Comparison of ENCODE assay signal across 14 cellular contexts in the genomic region with DNA sequence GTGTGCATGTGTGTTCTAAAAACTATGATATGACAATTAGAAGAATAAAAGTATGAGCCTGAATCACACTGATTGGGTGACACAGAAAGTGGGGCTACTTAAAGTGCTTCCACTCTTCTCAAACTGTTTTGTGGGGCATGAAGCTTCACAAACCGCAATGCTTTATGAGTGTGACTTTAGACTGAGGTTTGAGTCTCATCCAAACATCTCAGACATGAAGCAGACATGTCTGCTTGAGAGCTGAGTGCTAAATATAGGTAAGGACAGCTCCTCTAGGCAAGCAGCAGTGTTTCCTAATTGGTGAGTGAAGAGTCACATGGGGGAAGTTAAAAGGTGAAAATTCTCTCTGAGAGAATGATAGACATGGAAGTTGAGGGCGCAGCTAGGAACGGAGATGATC.
A peak's percentile ranks its signal among the peaks of the same experiment; 100 is the strongest.
DNase-seq lines count a peak whose midpoint lies in the region; ATAC-seq and TF ChIP-seq lines count a peak whose summit lies in the region.
"Had no signal": no experiment of that assay in that cellular context is flagged by ENCODE, and none has a peak within 500 bp of the region (broad histone marks: within the 10 kb centered on the region; RNA-seq: fewer than 3 reads in every experiment).

No MANE protein-coding gene starts in this region.

- no peaks in the 10 kb centered on the region for H3K79me2 ChIP-seq in SK-N-SH (ENCODE audit: insufficient read depth)
- no peaks in the 10 kb centered on the region for H3K79me2 ChIP-seq in H9 (ENCODE audit: insufficient read depth, low read length)

- H3K23me2 ChIP-seq in H9 (ENCODE audit: insufficient read length, low read depth, low read length, poor library complexity, severe bottlenecking) = no peaks in the 10 kb centered on the region

- H3K27ac ChIP-seq in SK-N-SH (ENCODE audit: low read depth in 2 of 2, low read length in 1 of 2) = no peak overlapping the region
- no peak overlapping the region for H3K27ac ChIP-seq in psoas muscle
- no peak overlapping the region for H3K27ac ChIP-seq in H9 (ENCODE audit: insufficient read length, low read depth, low read length)

- no peak overlapping the region for H3T11ph ChIP-seq in H9 (ENCODE audit: low read length)

- no peak overlapping the region for H3K9ac ChIP-seq in SK-N-SH
- H3K9ac ChIP-seq in H9 (ENCODE audit: extremely low read depth, insufficient read length, low read length) = no peak overlapping the region

- H3K4me1 ChIP-seq in SK-N-SH (ENCODE audit: control insufficient read depth in 1 of 2, insufficient read depth in 2 of 2, low read depth in 1 of 2, low read length in 1 of 2) = no peaks in the 10 kb centered on the region; a peak in 2 of 4 replicates
- peaks cover 10% of the 10 kb centered on the region for H3K4me1 ChIP-seq in psoas muscle
- H3K4me1 ChIP-seq in H9 (ENCODE audit: insufficient read depth, low read length) = peaks cover 3% of the 10 kb centered on the region; the same call in 1 of the 2 replicates

- TF ChIP-seq EP300 in SK-N-SH (IDR thresholded peaks at IDR 0.05; ENCODE audit: borderline replicate concordance in 1 of 2, low read depth in 1 of 2, low read length in 1 of 2) = no peak

- no peak overlapping the region for H3K4me3 ChIP-seq in SK-N-SH (ENCODE audit: low read depth in 2 of 2, low read length in 1 of 2)
- no peak overlapping the region for H3K4me3 ChIP-seq in fibroblast of mammary gland (ENCODE audit: control insufficient read depth, low read depth, low read length)
- no peak overlapping the region for H3K4me3 ChIP-seq in psoas muscle

- H2BK120ac ChIP-seq in H9 (ENCODE audit: low read depth, low read length, poor library complexity, severe bottlenecking) = no peak overlapping the region

- WGBS in SK-N-SH (ENCODE audit: low lambda C conversion rate) = 98% methylated on average over 3 of the region's 3 CpGs
- 72 to 90% (median 83%) methylated on average over 3 of the region's 3 CpGs for WGBS in psoas muscle, 3 donors
- no CpG with 5 or more reads among the region's 3 CpGs for WGBS in H9 (ENCODE audit: extremely low coverage, insufficient read length, low lambda C conversion rate)

- H3K9me3 Mint-ChIP-seq in H9 = no peaks in the 10 kb centered on the region
- H3K9me3 Mint-ChIP-seq: activated naive CD4-positive, alpha-beta T cell treated with anti-CD3 and anti-CD28 coated beads, Interleukin-2, amount 50 U/mL, for 24 hours; WTC11 had no signal

- TF ChIP-seq CTCF in SK-N-SH (IDR thresholded peaks at IDR 0.05) (no peak), fibroblast of mammary gland (conservative IDR thresholded peaks at IDR 0.05; ENCODE audit: control insufficient read depth, insufficient read depth, low read depth, low read length) (no peak), psoas muscle (IDR thresholded peaks at IDR 0.05) (no peak), H9 (conservative IDR thresholded peaks at IDR 0.05) (no peak)

- ATAC-seq in SK-N-SH treated with all-trans-retinoic acid at 6 μM for 48 hours = no peak
- ATAC-seq in psoas muscle = peak in 3 of 4 donors; percentile 61 to 74 (median 70)
- ATAC-seq: WTC11 had no signal

- H3K4ac ChIP-seq in H9 (ENCODE audit: low read depth, low read length) = no peak overlapping the region

- H3K4me3 Mint-ChIP-seq in H9 = no peak overlapping the region
- H3K4me3 Mint-ChIP-seq: activated naive CD4-positive, alpha-beta T cell treated with anti-CD3 and anti-CD28 coated beads, Interleukin-2, amount 50 U/mL, for 24 hours; WTC11 had no signal

- H3K4me2 ChIP-seq in SK-N-SH (no peak overlapping the region), H9 (ENCODE audit: insufficient read depth, insufficient read length, low read length) (no peak overlapping the region)

- no peak overlapping the region for H4K5ac ChIP-seq in H9 (ENCODE audit: insufficient read length, low read depth, low read length)

- no peak overlapping the region for H2BK20ac ChIP-seq in H9 (ENCODE audit: low read depth, low read length, poor library complexity, severe bottlenecking)

- no peaks in the 10 kb centered on the region for H3K79me1 ChIP-seq in H9 (ENCODE audit: insufficient read depth, low read depth, low read length, poor library complexity, severe bottlenecking)

- peak overlapping the region; percentile 48 for H2AFZ ChIP-seq in SK-N-SH (ENCODE audit: low read depth)
- H2AFZ ChIP-seq in H9 (ENCODE audit: low read length) = no peak overlapping the region

- H3K9me3 ChIP-seq in SK-N-SH (no peaks in the 10 kb centered on the region), psoas muscle (no peaks in the 10 kb centered on the region), H9 (ENCODE audit: control insufficient read depth, low read depth, low read length) (no peaks in the 10 kb centered on the region)

- intact Hi-C loops in psoas muscle (cut with DNase I) = no loop called here

- no peak overlapping the region for H2BK15ac ChIP-seq in H9 (ENCODE audit: low read depth, low read length)

- no peak overlapping the region for H2BK12ac ChIP-seq in H9 (ENCODE audit: insufficient read length, low read depth, low read length)

- POLR2A ChIA-PET in SK-N-SH (lab: Yijun Ruan, JAX) = no interaction called here

- no peaks in the 10 kb centered on the region for H3K9me2 ChIP-seq in SK-N-SH

- no peak for TF ChIP-seq RAD21 in SK-N-SH (IDR thresholded peaks at IDR 0.05; ENCODE audit: low read length)

- H3K14ac ChIP-seq in H9 (ENCODE audit: insufficient read depth, low read length) = no peak overlapping the region

- H3K27me3 ChIP-seq in SK-N-SH (ENCODE audit: insufficient read depth) = no peaks in the 10 kb centered on the region
- H3K27me3 ChIP-seq in psoas muscle (ENCODE audit: insufficient read depth in 3 of 3, low read length in 2 of 3) = no peaks in the 10 kb centered on the region
- no peaks in the 10 kb centered on the region for H3K27me3 ChIP-seq in H9 (ENCODE audit: insufficient read depth, low read length)

- no peaks in the 10 kb centered on the region for H3F3A ChIP-seq in SK-N-SH (replicated peaks; ENCODE audit: insufficient read depth)

- H3K27ac Mint-ChIP-seq in H9 = peak overlapping the region in 1 of 3 experiments; percentile 32; a peak in 1 of 7 replicates
- H3K27ac Mint-ChIP-seq: activated naive CD4-positive, alpha-beta T cell treated with anti-CD3 and anti-CD28 coated beads, Interleukin-2, amount 50 U/mL, for 24 hours; WTC11 had no signal

- no peak overlapping the region for H3K23ac ChIP-seq in H9 (ENCODE audit: insufficient read length, low read depth, low read length)

- H4K20me1 ChIP-seq in SK-N-SH (ENCODE audit: insufficient read depth) (no peaks in the 10 kb centered on the region), H9 (ENCODE audit: control insufficient read depth, insufficient read depth, insufficient read length) (no peaks in the 10 kb centered on the region)

- H3K36me3 ChIP-seq in SK-N-SH (replicated peaks in 1 of 2; ENCODE audit: control insufficient read depth in 1 of 2, insufficient read depth in 2 of 2, low read length in 1 of 2) (no peaks in the 10 kb centered on the region), psoas muscle (ENCODE audit: insufficient read depth in 1 of 2, low read depth in 1 of 2) (no peaks in the 10 kb centered on the region)

- no peak overlapping the region for H4K91ac ChIP-seq in H9 (ENCODE audit: insufficient read length, low read depth, low read length)

- DNase-seq in SK-N-SH = no peak
- peak; percentile 50 for DNase-seq in LHCN-M2 (ENCODE audit: low read depth)
- DNase-seq in fibroblast of mammary gland (ENCODE audit: low read depth) = peak; percentile 5
- no peak for DNase-seq in psoas muscle
- no peak for DNase-seq in NCI-H510A treated with DMSO at 0.1 percent for 48 hours (lab: John Stamatoyannopoulos, UW)
- DNase-seq in H9 = no peak
- DNase-seq in HCEC 1CT = no peak
- DNase-seq: 8988T; Calu3; stimulated activated CD4-positive, alpha-beta T cell treated with anti-CD3 and anti-CD28 coated beads, Interleukin-12 subunit alpha, Interleukin-12 subunit beta, amount 100 ng/mL, for 4 hours; SW 1271 had no signal

- H3K56ac ChIP-seq in H9 (ENCODE audit: insufficient read length, low read depth, low read length) = no peak overlapping the region

- no peak overlapping the region for H2BK5ac ChIP-seq in H9 (ENCODE audit: insufficient read length, low read length)

- no peaks in the 10 kb centered on the region; the same call in 1 of the 2 replicates for H3K27me3 Mint-ChIP-seq in H9 (ENCODE audit: low read depth)

- no peak overlapping the region for H2AK5ac ChIP-seq in H9 (ENCODE audit: insufficient read length, low read length)

- H3K18ac ChIP-seq in H9 (ENCODE audit: insufficient read length, low read depth, low read length) = no peak overlapping the region

- CTCF ChIA-PET in SK-N-SH (lab: Yijun Ruan, JAX) = no interaction called here

- peaks cover 15 to 16% of the 10 kb centered on the region in 2 experiments for H3K4me1 Mint-ChIP-seq in H9
- H3K4me1 Mint-ChIP-seq: activated naive CD4-positive, alpha-beta T cell treated with anti-CD3 and anti-CD28 coated beads, Interleukin-2, amount 50 U/mL, for 24 hours had no signal

- H3K36me3 Mint-ChIP-seq in H9 (ENCODE audit: insufficient read depth in 1 of 3, low read depth in 3 of 3) = no peaks in the 10 kb centered on the region; a peak in 1 of 7 replicates
- H3K36me3 Mint-ChIP-seq: activated naive CD4-positive, alpha-beta T cell treated with anti-CD3 and anti-CD28 coated beads, Interleukin-2, amount 50 U/mL, for 24 hours; WTC11 had no signal

- H4K8ac ChIP-seq in H9 (replicated peaks; ENCODE audit: insufficient read length, low read depth, low read length) = no peak overlapping the region

TF ChIP-seq in SK-N-SH, 30 proteins besides CTCF, POLR2A, EP300 and RAD21 (continues in another document):
- TF ChIP-seq, protein P1, sequence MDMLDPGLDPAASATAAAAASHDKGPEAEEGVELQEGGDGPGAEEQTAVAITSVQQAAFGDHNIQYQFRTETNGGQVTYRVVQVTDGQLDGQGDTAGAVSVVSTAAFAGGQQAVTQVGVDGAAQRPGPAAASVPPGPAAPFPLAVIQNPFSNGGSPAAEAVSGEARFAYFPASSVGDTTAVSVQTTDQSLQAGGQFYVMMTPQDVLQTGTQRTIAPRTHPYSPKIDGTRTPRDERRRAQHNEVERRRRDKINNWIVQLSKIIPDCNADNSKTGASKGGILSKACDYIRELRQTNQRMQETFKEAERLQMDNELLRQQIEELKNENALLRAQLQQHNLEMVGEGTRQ (IDR thresholded peaks at IDR 0.05; ENCODE audit: borderline replicate concordance, low read depth, low read length) = no peak
- TF ChIP-seq EZH2phosphoT487 (IDR thresholded peaks at IDR 0.05; ENCODE audit: borderline replicate concordance, low read depth) = no peak

TF ChIP-seq in SK-N-SH treated with all-trans-retinoic acid at 6 μM for 48 hours, 23 proteins besides CTCF, POLR2A, EP300 and RAD21 (continues in another document):
- TF ChIP-seq ZC3H10 (CRISPR knock-in tag; IDR thresholded peaks at IDR 0.05) = no peak
- no peak for TF ChIP-seq ESRRG (CRISPR knock-in tag; IDR thresholded peaks at IDR 0.05)
- no peak for TF ChIP-seq ZNF70 (CRISPR knock-in tag; IDR thresholded peaks at IDR 0.05)

Comparison
In these comparisons a context has a peak if more than half of its experiments do, and no peak if none do; other contexts are left out.
1. DNase-seq: peak in LHCN-M2 (single experiment) and fibroblast of mammary gland (single experiment); none in SK-N-SH (single experiment), psoas muscle (0 of 2), NCI-H510A treated with DMSO at 0.1 percent for 48 hours (single experiment), H9 (single experiment) and HCEC 1CT (single experiment).